In the genomic region with DNA sequence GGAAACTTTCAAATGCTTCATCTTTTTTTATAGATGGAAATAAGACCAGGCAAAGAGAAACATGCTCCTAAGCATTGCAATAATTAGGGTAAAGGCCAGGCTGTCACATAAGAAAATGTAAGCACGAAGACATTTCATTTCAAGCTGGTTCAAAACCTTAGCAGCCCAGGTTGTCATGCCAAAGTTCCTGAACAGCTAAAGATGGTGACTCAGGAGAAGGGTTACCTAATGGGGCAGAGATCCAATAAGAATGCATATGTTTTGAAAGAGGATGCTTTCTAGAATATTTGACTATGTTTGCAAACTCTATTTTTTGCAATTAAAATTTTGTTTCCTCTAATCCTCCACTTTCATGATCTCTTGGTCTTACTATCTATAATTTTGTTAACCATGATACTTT, we compare ENCODE assay signal across 27 cellular contexts.
"Had no signal": no experiment of that assay in that cellular context is flagged by ENCODE, and none has a peak within 500 bp of the region (broad histone marks: within the 10 kb centered on the region; RNA-seq: fewer than 3 reads in every experiment).

No MANE protein-coding gene starts in this region.

- H3K4me1 ChIP-seq: body of pancreas had no signal

- H3K36me3 ChIP-seq: adrenal gland, brain microvascular endothelial cell had no signal

- ATAC-seq: activated CD8-positive, alpha-beta T cell treated with anti-CD3 and anti-CD28 coated beads for 36 hours; body of pancreas had no signal

- H3K9me3 ChIP-seq: adrenal gland, body of pancreas had no signal

- H3K4me3 ChIP-seq: adrenal gland, body of pancreas had no signal

- H3K27ac ChIP-seq: adrenal gland, body of pancreas, brain microvascular endothelial cell, VCaP had no signal

- H3K27me3 ChIP-seq: adrenal gland, body of pancreas, brain microvascular endothelial cell had no signal

- DNase-seq: activated B cell treated with CpG ODN at 0.5 μM for 24 hours; activated CD4-positive, alpha-beta T cell treated with anti-CD3 and anti-CD28 coated beads for 4 hours; activated CD4-positive, alpha-beta T cell treated with anti-CD3 and anti-CD28 coated beads, Interleukin-2, amount 10 ng/mL, durations not matched to agents 24 days and 14 days; activated CD4-positive, alpha-beta T cell treated with anti-CD3 and anti-CD28 coated beads, Interleukin-2, amount 50 U/mL, for 1 hour; activated CD4-positive, alpha-beta T cell treated with anti-CD3 and anti-CD28 coated beads, Interleukin-2, amount 50 U/mL, for 4 hours; activated CD4-positive, CD25-positive, alpha-beta regulatory T cell treated with anti-CD3 and anti-CD28 coated beads, Interleukin-2, amount 50 U/mL, for 72 hours; activated CD8-positive, alpha-beta memory T cell treated with anti-CD3 and anti-CD28 coated beads, Interleukin-2, amount 50 U/mL, for 4 hours; activated CD8-positive, alpha-beta T cell treated with anti-CD3 and anti-CD28 coated beads for 36 hours; activated effector memory CD4-positive, alpha-beta T cell treated with anti-CD3 and anti-CD28 coated beads, Interleukin-2, amount 50 U/mL, for 16 hours; activated gamma-delta T cell treated with Interleukin-2 at 50 U/mL for 16 hours; activated naive CD4-positive, alpha-beta T cell; activated naive CD4-positive, alpha-beta T cell treated with anti-CD3 and anti-CD28 coated beads for 36 hours; activated naive CD4-positive, alpha-beta T cell treated with anti-CD3 and anti-CD28 coated beads, Interleukin-2, amount 50 U/mL, for 16 hours; activated naive CD8-positive, alpha-beta T cell treated with anti-CD3 and anti-CD28 coated beads for 36 hours; activated T-cell treated with anti-CD3 and anti-CD28 coated beads for 4 hours; activated T-cell treated with anti-CD3 and anti-CD28 coated beads, Interleukin-2, amount 50 U/mL, for 1 hour; activated T-cell treated with anti-CD3 and anti-CD28 coated beads, Interleukin-2, amount 50 U/mL, for 4 hours; activated T-cell treated with anti-CD3 and anti-CD28 coated beads, Interleukin-2, amount 50 U/mL, for 72 hours; adrenal gland; amniotic stem cell; aorta; body of pancreas; brain microvascular endothelial cell; central memory CD4-positive, alpha-beta T cell; T-helper 2 cell; T-helper 9 cell had no signal
